ENCODE assay signal across 22 cellular contexts in the genomic region with DNA sequence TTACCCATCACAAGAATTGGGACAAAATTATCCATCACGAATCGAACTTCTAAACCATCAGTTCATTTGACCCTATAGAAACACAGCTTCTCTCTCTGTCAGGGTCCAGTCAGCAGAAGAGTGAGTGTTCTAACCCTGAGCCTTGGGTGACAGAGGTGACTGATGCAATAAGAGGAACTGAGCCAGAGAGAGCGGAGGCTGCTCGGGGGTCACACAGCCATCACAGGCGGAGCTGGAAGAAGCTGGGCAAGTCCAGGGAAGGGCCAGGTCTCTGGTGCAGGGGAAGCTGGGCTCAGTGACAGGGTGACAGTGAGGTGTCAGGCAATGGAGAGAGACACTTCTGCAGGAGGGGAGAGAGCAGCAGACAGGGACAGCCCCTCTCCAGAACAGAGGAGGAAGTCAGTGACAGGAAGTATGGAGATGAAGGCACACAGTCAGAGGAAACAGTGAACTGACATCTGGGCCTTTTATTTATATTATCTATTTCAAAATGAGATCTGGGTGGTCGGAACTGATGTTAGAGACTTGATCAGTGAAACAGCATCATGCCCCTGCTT.
A peak's percentile ranks its signal among the peaks of the same experiment; 100 is the strongest.
DNase-seq lines count a peak whose midpoint lies in the region; ATAC-seq and TF ChIP-seq lines count a peak whose summit lies in the region.
"Had no signal": no experiment of that assay in that cellular context is flagged by ENCODE, and none has a peak within 500 bp of the region (broad histone marks: within the 10 kb centered on the region; RNA-seq: fewer than 3 reads in every experiment).

No MANE protein-coding gene starts in this region.

- no peak overlapping the region for H2BK15ac ChIP-seq in neuronal stem cell (ENCODE audit: low read length)

- no peak overlapping the region for H2BK120ac ChIP-seq in neuronal stem cell (ENCODE audit: low read depth, low read length)

- no peak overlapping the region for H2AK5ac ChIP-seq in neuronal stem cell (ENCODE audit: low read depth, low read length)

- H4K8ac ChIP-seq in neuronal stem cell (ENCODE audit: low read depth, low read length): no peak overlapping the region

- no peak overlapping the region for H3K23ac ChIP-seq in neuronal stem cell (ENCODE audit: low read depth, low read length, poor library complexity)

- TF ChIP-seq POLR2A in erythroblast (IDR thresholded peaks at IDR 0.05; ENCODE audit: low read length) (no peak), ovary (IDR thresholded peaks at IDR 0.05) (no peak)

- no peak for TF ChIP-seq EP300 in ovary (IDR thresholded peaks at IDR 0.05)

- ATAC-seq in HG03432 (IDR thresholded peaks at IDR 0.05; ENCODE audit: unreplicated experiment) (peak; percentile 29), left cardiac atrium (no peak)
- ATAC-seq: gastroesophageal sphincter had no signal

- no peak overlapping the region for H3K4ac ChIP-seq in neuronal stem cell (ENCODE audit: low read length)

- no peak overlapping the region for H2AFZ ChIP-seq in neuronal stem cell (ENCODE audit: low read length)
- H2AFZ ChIP-seq: GM23248 had no signal

- peaks cover 8 to 20% of the 10 kb centered on the region in 2 donors for H3K4me1 ChIP-seq in neuronal stem cell (ENCODE audit: control insufficient read depth in 2 of 2, insufficient read depth in 1 of 2, low read depth in 1 of 2, low read length in 2 of 2)
- H3K4me1 ChIP-seq in ovary (ENCODE audit: insufficient read depth): no peaks in the 10 kb centered on the region
- H3K4me1 ChIP-seq: Caco-2, gastroesophageal sphincter had no signal

- intact Hi-C loops in left cardiac atrium (cut with DNase I) (no loop called here), ovary (cut with DNase I) (no loop called here)

- H3K18ac ChIP-seq in neuronal stem cell (ENCODE audit: low read length): peak overlapping the region; percentile 15

- H3K27me3 ChIP-seq in neuronal stem cell (ENCODE audit: control insufficient read depth in 3 of 3, insufficient read depth in 3 of 3, low read depth in 1 of 3, low read length in 3 of 3) (no peaks in the 10 kb centered on the region), ovary (no peaks in the 10 kb centered on the region)
- H3K27me3 ChIP-seq: cardiac muscle cell, dorsolateral prefrontal cortex had no signal

- H3K9me3 ChIP-seq in neuronal stem cell (replicated peaks in 1 of 2; ENCODE audit: control insufficient read depth in 2 of 2, insufficient read depth in 1 of 2, low read depth in 1 of 2, low read length in 2 of 2) (no peaks in the 10 kb centered on the region), ovary (no peaks in the 10 kb centered on the region)
- H3K9me3 ChIP-seq: Caco-2, thoracic aorta had no signal

- H4K91ac ChIP-seq in neuronal stem cell (ENCODE audit: low read depth, low read length, poor library complexity): no peak overlapping the region

- no peaks in the 10 kb centered on the region for H3K36me3 ChIP-seq in neuronal stem cell (replicated peaks in 1 of 2; ENCODE audit: control insufficient read depth in 2 of 2, insufficient read depth in 2 of 2, low read length in 2 of 2)
- no peaks in the 10 kb centered on the region for H3K36me3 ChIP-seq in ovary
- H3K36me3 ChIP-seq: cardiac muscle cell, gastroesophageal sphincter, thoracic aorta had no signal

- H3K4me2 ChIP-seq in neuronal stem cell (ENCODE audit: insufficient read depth, low read length, poor library complexity, severe bottlenecking): no peak overlapping the region

- no peak overlapping the region for H3K14ac ChIP-seq in neuronal stem cell (ENCODE audit: low read length)

- H2BK12ac ChIP-seq in neuronal stem cell (ENCODE audit: low read length): peak overlapping the region; percentile 91

- H2BK5ac ChIP-seq in neuronal stem cell (ENCODE audit: low read length): no peak overlapping the region

- H3K79me1 ChIP-seq in neuronal stem cell (ENCODE audit: low read depth, low read length): no peaks in the 10 kb centered on the region

- H3K27ac ChIP-seq in neuronal stem cell (replicated peaks; ENCODE audit: low read length) (no peak overlapping the region), ovary (no peak overlapping the region)
- H3K27ac ChIP-seq: cardiac muscle cell, dorsolateral prefrontal cortex, epithelial cell of prostate, gastroesophageal sphincter, GM23248, thoracic aorta had no signal

- TF ChIP-seq CTCF in GM12864 (IDR thresholded peaks at IDR 0.05; ENCODE audit: low read depth, low read length, missing control alignments): no peak
- no peak for TF ChIP-seq CTCF in ovary (IDR thresholded peaks at IDR 0.05)

- no CpG with 5 or more reads among the region's 6 CpGs for WGBS in neuronal stem cell (ENCODE audit: extremely low coverage in 2 of 2, insufficient read length in 2 of 2, insufficient replicate concordance in 1 of 2), 2 donors
- 85 to 92% (median 86%) methylated on average over 6 of the region's 6 CpGs for WGBS in ovary, 3 donors

- peak; percentile 4 for DNase-seq in GM12864 (ENCODE audit: low read depth)
- DNase-seq in UCSD-AML1 (lab: John Stamatoyannopoulos, UW; ENCODE audit: unreplicated experiment): peak; percentile 22
- DNase-seq in neuronal stem cell (ENCODE audit: low spot score): no peak
- DNase-seq in erythroblast (lab: John Stamatoyannopoulos, UW): no peak
- DNase-seq in left cardiac atrium: no peak
- no peak for DNase-seq in ovary
- DNase-seq: activated CD4-positive, alpha-beta T cell treated with anti-CD3 and anti-CD28 coated beads, Interleukin-2, amount 10 ng/mL, durations not matched to agents 7 days and 5 days; activated CD8-positive, alpha-beta memory T cell treated with anti-CD3 and anti-CD28 coated beads, Interleukin-2, amount 50 U/mL, for 48 hours; activated gamma-delta T cell treated with Interleukin-2 at 50 U/mL for 16 hours; amniotic stem cell; Caco-2; dorsolateral prefrontal cortex; GM23248; NCI-H1694; NCI-H82; retina; RPMI8226 had no signal

- H3K4me3 ChIP-seq in GM12864 (ENCODE audit: low read depth, low read length): no peak overlapping the region
- no peak overlapping the region for H3K4me3 ChIP-seq in neuronal stem cell (ENCODE audit: low read length in 2 of 2)
- no peak overlapping the region for H3K4me3 ChIP-seq in ovary
- H3K4me3 ChIP-seq: cardiac muscle cell, dorsolateral prefrontal cortex, gastroesophageal sphincter, GM23248, thoracic aorta had no signal

- H3K9ac ChIP-seq in neuronal stem cell (ENCODE audit: low read depth, low read length, poor library complexity): peak overlapping the region; percentile 22
- H3K9ac ChIP-seq: GM23248 had no signal

Comparison
In these comparisons a context has a peak if more than half of its experiments do, and no peak if none do; other contexts are left out.
1. DNase-seq: peak in GM12864 (single experiment) and UCSD-AML1 (single experiment); none in neuronal stem cell (single experiment), erythroblast (0 of 2), left cardiac atrium (single experiment) and ovary (0 of 5).